In genomic region chr12:6775185-6775770, GRCh38 we compare ENCODE assay signal across 19 cellular contexts. TPM values are rescaled to one million over a fixed set of nuclear protein-coding genes. Genes with fewer than 3 reads are reported as not detected.
A peak's percentile ranks its signal among the peaks of the same experiment; 100 is the strongest.
DNase-seq lines count a peak whose midpoint lies in the region; ATAC-seq and TF ChIP-seq lines count a peak whose summit lies in the region.
"Had no signal": no experiment of that assay in that cellular context is flagged by ENCODE, and none has a peak within 500 bp of the region (broad histone marks: within the 10 kb centered on the region; RNA-seq: fewer than 3 reads in every experiment).

No MANE protein-coding gene starts in this region.

- no peaks in the 10 kb centered on the region for H3K9me2 ChIP-seq in hepatocyte (replicated peaks; ENCODE audit: insufficient read depth)

- CTCF ChIA-PET in T-cell (lab: Charles Lee), result interaction anchor here in 1 of 2 donors (0.6 to 1.7 kb wide), 5 partner anchors 9 to 86 kb away, joined by 3 to 6 read pairs (median 6); partner anchors contain the start of genes COPS7A, MLF2, PTMS and ZNF384

- H3K36me3 ChIP-seq in hepatocyte (replicated peaks; ENCODE audit: insufficient read depth, low read depth), result no peaks in the 10 kb centered on the region

- peaks cover 39% of the 10 kb centered on the region for H3K4me1 ChIP-seq in hepatocyte (ENCODE audit: insufficient read depth)

- no peaks in the 10 kb centered on the region for H3K27me3 Mint-ChIP-seq in activated naive CD4-positive, alpha-beta T cell treated with anti-CD3 and anti-CD28 coated beads, Interleukin-2, amount 50 U/mL, for 24 hours
- peaks cover 12 to 41% of the 10 kb centered on the region in 2 donors for H3K27me3 Mint-ChIP-seq in T-cell
- H3K27me3 Mint-ChIP-seq in stimulated activated naive CD8-positive, alpha-beta T cell treated with anti-CD3 and anti-CD28 coated beads, Interleukin-15, amount 100 ng/mL, for 72 hours, result peaks cover 18% of the 10 kb centered on the region

- H3K79me2 ChIP-seq in hepatocyte, result no peaks in the 10 kb centered on the region

- no peaks in the 10 kb centered on the region for H3K27me3 ChIP-seq in hepatocyte
- H3K27me3 ChIP-seq: thyroid gland had no signal

- ATAC-seq in T-cell (replicated peaks in 1 of 4) (no peak), HG02763 (IDR thresholded peaks at IDR 0.05; ENCODE audit: unreplicated experiment) (no peak), GM19023 (IDR thresholded peaks at IDR 0.05; ENCODE audit: unreplicated experiment) (no peak), GM18873 (IDR thresholded peaks at IDR 0.05; ENCODE audit: low FRiP score, unreplicated experiment) (no peak)
- ATAC-seq in stimulated activated naive CD8-positive, alpha-beta T cell treated with anti-CD3 and anti-CD28 coated beads, Interleukin-15, amount 100 ng/mL, for 72 hours, result peak; percentile 3
- ATAC-seq: heart right ventricle, Right ventricle myocardium inferior had no signal

- no peaks in the 10 kb centered on the region for H3K9me3 Mint-ChIP-seq in activated naive CD4-positive, alpha-beta T cell treated with anti-CD3 and anti-CD28 coated beads, Interleukin-2, amount 50 U/mL, for 24 hours
- no peaks in the 10 kb centered on the region for H3K9me3 Mint-ChIP-seq in T-cell
- H3K9me3 Mint-ChIP-seq in stimulated activated naive CD8-positive, alpha-beta T cell treated with anti-CD3 and anti-CD28 coated beads, Interleukin-15, amount 100 ng/mL, for 72 hours, result no peaks in the 10 kb centered on the region
- H3K9me3 Mint-ChIP-seq: dendritic cell treated with granulocyte-macrophage colony-stimulating factor and Interleukin-4, amounts not matched to agents 40 ng/mL and 50 ng/mL, for 4 days had no signal

- H2AFZ ChIP-seq in hepatocyte, result no peak overlapping the region

- no peak overlapping the region for H3K4me3 ChIP-seq in hepatocyte
- H3K4me3 ChIP-seq: mucosa of descending colon, thyroid gland had no signal

- no peak for TF ChIP-seq CTCF in hepatocyte (IDR thresholded peaks at IDR 0.05; ENCODE audit: poor library complexity)

- no peaks in the 10 kb centered on the region for H3K36me3 Mint-ChIP-seq in activated naive CD4-positive, alpha-beta T cell treated with anti-CD3 and anti-CD28 coated beads, Interleukin-2, amount 50 U/mL, for 24 hours
- H3K36me3 Mint-ChIP-seq in T-cell, result no peaks in the 10 kb centered on the region

- peak overlapping the region; percentile 45 for H3K4me2 ChIP-seq in hepatocyte

- peaks cover 78% of the 10 kb centered on the region for H3K4me1 Mint-ChIP-seq in activated naive CD4-positive, alpha-beta T cell treated with anti-CD3 and anti-CD28 coated beads, Interleukin-2, amount 50 U/mL, for 24 hours
- H3K4me1 Mint-ChIP-seq in T-cell, result peaks cover 59 to 67% (median 62%) of the 10 kb centered on the region in 3 donors
- H3K4me1 Mint-ChIP-seq in stimulated activated naive CD8-positive, alpha-beta T cell treated with anti-CD3 and anti-CD28 coated beads, Interleukin-15, amount 100 ng/mL, for 72 hours, result peaks cover 93% of the 10 kb centered on the region

- peak overlapping the region; percentile 73 for H3K4me3 Mint-ChIP-seq in activated naive CD4-positive, alpha-beta T cell treated with anti-CD3 and anti-CD28 coated beads, Interleukin-2, amount 50 U/mL, for 24 hours
- peak overlapping the region; percentile 76 to 79 (median 76) for H3K4me3 Mint-ChIP-seq in T-cell
- peak overlapping the region; percentile 87 to 92 for H3K4me3 Mint-ChIP-seq in stimulated activated naive CD8-positive, alpha-beta T cell treated with anti-CD3 and anti-CD28 coated beads, Interleukin-15, amount 100 ng/mL, for 72 hours
- H3K4me3 Mint-ChIP-seq: dendritic cell treated with granulocyte-macrophage colony-stimulating factor and Interleukin-4, amounts not matched to agents 40 ng/mL and 50 ng/mL, for 4 days had no signal

- H3K9me3 ChIP-seq in hepatocyte (ENCODE audit: low read depth), result no peaks in the 10 kb centered on the region
- H3K9me3 ChIP-seq: esophagus squamous epithelium, heart right ventricle, mucosa of descending colon, thyroid gland had no signal

- H3K27ac Mint-ChIP-seq in activated naive CD4-positive, alpha-beta T cell treated with anti-CD3 and anti-CD28 coated beads, Interleukin-2, amount 50 U/mL, for 24 hours, result peak overlapping the region; percentile 71
- peak overlapping the region; percentile 90 for H3K27ac Mint-ChIP-seq in T-cell
- peak overlapping the region in 1 of 2 donors; percentile 80 for H3K27ac Mint-ChIP-seq in stimulated activated naive CD8-positive, alpha-beta T cell treated with anti-CD3 and anti-CD28 coated beads, Interleukin-15, amount 100 ng/mL, for 72 hours
- H3K27ac Mint-ChIP-seq: dendritic cell treated with granulocyte-macrophage colony-stimulating factor and Interleukin-4, amounts not matched to agents 40 ng/mL and 50 ng/mL, for 4 days had no signal

- DNase-seq in activated naive CD4-positive, alpha-beta T cell treated with Interleukin-2 at 50 U/mL for 16 hours, result no peak
- DNase-seq in T-cell, result no peak
- DNase-seq in hepatocyte (ENCODE audit: low spot score), result no peak
- no peak for DNase-seq in stimulated activated naive CD8-positive, alpha-beta T cell treated with anti-CD3 and anti-CD28 coated beads, Interleukin-15, amount 100 ng/mL, for 72 hours
- DNase-seq: DND-41; esophagus squamous epithelium; heart right ventricle; mucosa of descending colon; NCI-H2107; stimulated activated CD4-positive, alpha-beta T cell treated with anti-CD3 and anti-CD28 coated beads, Interleukin-1b, Interleukin-23, amount 100 ng/mL, for 48 hours; thyroid gland had no signal

- POLR2A ChIA-PET in T-cell (lab: Charles Lee), result no interaction called here

- 78% methylated on average over 8 of the region's 8 CpGs for WGBS in hepatocyte (ENCODE audit: low lambda C conversion rate, missing lambda C conversion rate)

- peak overlapping the region; percentile 42 for H3K27ac ChIP-seq in hepatocyte
- H3K27ac ChIP-seq: thyroid gland had no signal

- no peaks in the 10 kb centered on the region for H4K20me1 ChIP-seq in hepatocyte (ENCODE audit: insufficient read depth, poor library complexity, severe bottlenecking)

RNA-seq across cellular contexts. Expression of gene LAG3, which starts 3.0 kb away (rescaled TPM):
- total RNA-seq in T-cell, result 10 to 100 TPM in 1 of 5 donors, 1 to 10 TPM in 4; 3.7 to 10.6 (median 7.3) TPM
- total RNA-seq in hepatocyte, result 0.52 and 0.70 TPM in 2 replicates
- polyA plus RNA-seq in hepatocyte, result 0.91 and 1.2 TPM in 2 replicates
- total RNA-seq: kidney epithelial cell, M059J had no signal

RNA-seq across cellular contexts. Expression of gene PTMS, which starts 9.1 kb away (rescaled TPM):
- total RNA-seq in T-cell, result 10 to 100 TPM in 3 of 5 donors, 1 to 10 TPM in 2; 6.5 to 15.9 (median 10.6) TPM
- total RNA-seq in hepatocyte, result 179 and 180 TPM in 2 replicates
- 282 and 315 TPM in 2 replicates for polyA plus RNA-seq in hepatocyte

RNA-seq across cellular contexts. Expression of gene CD4, which starts 14.1 kb away (rescaled TPM):
- total RNA-seq in T-cell, result 100 to 1,000 TPM; 126 to 205 (median 154) TPM
- 2.4 and 2.7 TPM in 2 replicates for total RNA-seq in hepatocyte
- polyA plus RNA-seq in hepatocyte, result 2.7 and 6.4 TPM in 2 replicates
- total RNA-seq: M059J had no signal

RNA-seq across cellular contexts. Expression of gene MLF2, which starts 22.3 kb away (rescaled TPM):
- total RNA-seq in T-cell (100 to 1,000 TPM in 1 of 5 donors, 10 to 100 TPM in 4; 83.3 to 125 (median 88.4) TPM), hepatocyte (210 and 241 TPM in 2 replicates)
- polyA plus RNA-seq in hepatocyte, result 508 and 535 TPM in 2 replicates

RNA-seq across cellular contexts. Expression of gene GPR162, which starts 46.3 kb away (rescaled TPM):
- under 1 TPM in 2 of 5 donors, not detected in 3; 0.13 to 0.46 TPM for total RNA-seq in T-cell
- total RNA-seq in hepatocyte, result 1.2 and 2.3 TPM in 2 replicates
- 2.3 and 6.2 TPM in 2 replicates for polyA plus RNA-seq in hepatocyte

Comparison
In these comparisons a context has a peak if more than half of its experiments do, and no peak if none do; other contexts are left out.
1. RNA of gene PTMS, which starts 9.1 kb away (total RNA-seq): 179 to 180 TPM in hepatocyte; 6.5 to 15.9 TPM in T-cell; every median in the first group is over 10 times any median in the second.
2. RNA of gene CD4, which starts 14.1 kb away (total RNA-seq): 126 to 205 TPM in T-cell; 2.4 to 2.7 TPM in hepatocyte; every median in the first group is over 10 times any median in the second.
3. Peak in every context shown above with its lines, with median percentiles within 50 percentile points of each other: H3K4me3 Mint-ChIP-seq.